In the genomic region with DNA sequence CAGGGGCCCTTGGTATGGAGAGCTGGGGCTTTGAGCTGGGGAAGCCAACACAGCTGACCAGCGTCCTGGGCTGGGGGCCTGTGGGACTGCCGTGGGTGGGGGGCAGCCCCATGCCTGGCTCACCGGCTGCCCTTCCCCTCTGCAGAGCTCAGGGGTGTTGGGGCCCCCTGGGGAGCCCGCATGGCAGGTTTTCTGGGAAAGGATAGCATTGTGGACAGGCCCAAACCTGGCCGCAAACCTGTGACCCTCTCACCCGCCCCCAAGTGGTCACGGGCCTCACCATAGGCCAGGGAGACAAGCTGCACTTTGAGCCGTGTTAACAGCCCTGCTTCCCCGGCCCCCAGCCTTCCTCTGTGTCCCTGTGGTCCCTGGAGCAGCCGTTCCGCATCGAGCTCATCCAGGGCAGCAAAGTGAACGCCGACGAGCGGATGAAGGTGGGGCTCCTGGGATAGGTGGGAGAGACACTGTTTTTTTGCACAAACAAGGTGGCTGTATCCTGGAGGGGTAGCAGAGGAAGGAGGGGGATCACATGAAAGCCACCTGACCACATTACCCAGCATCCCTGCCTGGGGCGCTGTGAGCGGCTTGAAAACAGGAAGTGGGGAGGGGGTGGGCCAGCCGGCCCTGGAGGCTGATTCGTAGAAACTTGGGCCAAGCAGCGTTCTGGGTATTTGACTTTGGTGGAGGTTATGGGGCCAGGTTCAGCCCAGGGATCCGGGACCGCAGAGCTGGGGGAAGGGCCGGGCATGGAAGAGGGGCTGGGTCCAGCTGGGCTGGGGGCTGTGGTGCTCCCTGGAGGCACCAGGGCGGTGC, we compare ENCODE assay signal across 8 cellular contexts.
DNase-seq lines count a peak whose midpoint lies in the region; ATAC-seq and TF ChIP-seq lines count a peak whose summit lies in the region.

No MANE protein-coding gene starts in this region.

- DNase-seq in dermis blood vessel endothelial cell, result peak; percentile 54
- DNase-seq in naive thymus-derived CD8-positive, alpha-beta T cell, result peak; percentile 68 to 97 (median 90)
- DNase-seq in stimulated activated naive CD4-positive, alpha-beta T cell treated with Interleukin-2 at 50 U/mL for 16 hours (lab: John Stamatoyannopoulos, UW), result peak; percentile 80
- DNase-seq in NCI-H524 (lab: John Stamatoyannopoulos, UW), result no peak
- DNase-seq in NCI-H345 (lab: John Stamatoyannopoulos, UW), result no peak

- H3K27me3 Mint-ChIP-seq in naive thymus-derived CD8-positive, alpha-beta T cell, result no peaks in the 10 kb centered on the region

- peak; percentile 40 for TF ChIP-seq POLR2A in GM18505 (IDR thresholded peaks at IDR 0.05; ENCODE audit: borderline replicate concordance, extremely low read depth, insufficient read depth, insufficient read length)

- peak overlapping the region; percentile 82 to 100 (median 98) for H3K27ac Mint-ChIP-seq in naive thymus-derived CD8-positive, alpha-beta T cell

- H3K9me3 Mint-ChIP-seq in naive thymus-derived CD8-positive, alpha-beta T cell, result no peaks in the 10 kb centered on the region

- H3K4me3 Mint-ChIP-seq in naive thymus-derived CD8-positive, alpha-beta T cell, result peak overlapping the region; percentile 85 to 98 (median 94)

- ATAC-seq in GM18505 (IDR thresholded peaks at IDR 0.05; ENCODE audit: unreplicated experiment) (peak; percentile 58), HG03175 (IDR thresholded peaks at IDR 0.05; ENCODE audit: unreplicated experiment) (peak; percentile 69)
- ATAC-seq in activated CD4-positive, CD25-positive, alpha-beta regulatory T cell treated with anti-CD3 and anti-CD28 coated beads, Interleukin-2, amount 50 U/mL, for 24 hours, result peak; percentile 69 to 75
- ATAC-seq in naive thymus-derived CD8-positive, alpha-beta T cell, result peak; percentile 68 to 78

- H3K4me1 Mint-ChIP-seq in naive thymus-derived CD8-positive, alpha-beta T cell, result peaks cover 24 to 77% (median 69%) of the 10 kb centered on the region in 4 donors

- POLR2A ChIA-PET in naive thymus-derived CD8-positive, alpha-beta T cell (lab: Charles Lee), result interaction anchor here (1.0 to 46.6 kb wide), 14 partner anchors 7 to 792 kb away, joined by 3 to 1258 read pairs (median 14); partner anchors contain the start of genes CLSTN1, PIK3CD and SLC25A33

- H3K36me3 Mint-ChIP-seq in naive thymus-derived CD8-positive, alpha-beta T cell, result peaks cover 9 to 82% (median 33%) of the 10 kb centered on the region in 3 donors

Comparison
In these comparisons a context has a peak if more than half of its experiments do, and no peak if none do; other contexts are left out.
1. DNase-seq: peak in dermis blood vessel endothelial cell (single experiment), naive thymus-derived CD8-positive, alpha-beta T cell (10 of 10) and stimulated activated naive CD4-positive, alpha-beta T cell treated with Interleukin-2 at 50 U/mL for 16 hours (single experiment); none in NCI-H524 (0 of 2) and NCI-H345 (single experiment).
2. Peak in every context shown above with its lines, with median percentiles within 50 percentile points of each other: ATAC-seq.